Comparison of ENCODE assay signal across 8 cellular contexts in the genomic region with DNA sequence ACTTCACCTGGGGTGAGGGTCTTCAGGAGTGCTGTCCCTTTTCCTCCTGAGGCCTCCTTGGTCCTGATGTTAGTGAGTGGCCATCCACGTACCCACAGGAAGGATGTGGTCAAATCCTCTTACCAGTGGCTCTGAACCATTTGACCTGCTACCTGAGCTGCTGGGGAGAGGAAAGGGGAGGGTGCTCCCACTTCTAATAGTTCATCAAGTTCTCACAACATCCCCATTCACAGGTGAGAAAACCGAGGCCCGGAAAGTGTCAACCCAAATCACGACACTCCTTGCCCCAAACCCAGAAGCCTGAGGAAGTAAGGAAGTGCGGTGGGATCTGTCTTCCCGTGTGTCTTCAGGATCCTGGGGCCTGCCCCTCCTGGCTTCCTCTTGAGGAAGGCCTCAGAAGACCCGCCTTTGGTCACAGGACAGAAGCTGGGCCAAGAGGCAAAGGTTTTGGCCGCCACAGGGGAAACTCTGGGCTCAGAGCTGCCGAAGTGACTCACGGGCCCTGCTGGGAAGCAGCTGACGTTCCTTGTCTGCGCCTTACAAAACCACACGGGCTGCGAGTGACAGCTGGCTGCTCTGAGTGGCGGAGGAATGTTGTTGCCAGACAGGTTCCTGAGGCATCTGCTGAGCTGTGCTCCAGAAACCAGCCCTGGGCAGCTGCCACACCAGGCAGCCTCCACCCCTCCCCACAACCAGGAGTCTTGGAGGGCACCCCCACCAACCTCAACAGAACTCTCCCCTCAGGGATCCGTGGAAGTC. TPM values are rescaled to one million over a fixed set of nuclear protein-coding genes. Genes with fewer than 3 reads are reported as not detected.
DNase-seq lines count a peak whose midpoint lies in the region; ATAC-seq and TF ChIP-seq lines count a peak whose summit lies in the region.

No MANE protein-coding gene starts in this region.

- no peaks in the 10 kb centered on the region for H3K27me3 ChIP-seq in CD4-positive, alpha-beta T cell (ENCODE audit: control insufficient read depth, insufficient read depth, low read length)

- intact Hi-C loops in CD4-positive, alpha-beta T cell (cut with DNase I, micrococcal nuclease), result no loop called here

- CTCF ChIA-PET in CD4-positive, alpha-beta T cell (lab: Charles Lee), result no interaction called here

- ATAC-seq in CD4-positive, alpha-beta T cell (ENCODE audit: poor library complexity), result peak; percentile 70
- ATAC-seq in GM21825 (IDR thresholded peaks at IDR 0.05; ENCODE audit: unreplicated experiment) (peak; percentile 55), omental fat pad (ENCODE audit: low FRiP score) (peak; percentile 53), HG03342 (IDR thresholded peaks at IDR 0.05; ENCODE audit: unreplicated experiment) (no peak), HG03571 (IDR thresholded peaks at IDR 0.05; ENCODE audit: unreplicated experiment) (no peak)
- ATAC-seq in activated T-helper 17 cell treated with anti-CD3 and anti-CD28 coated beads, Interleukin-2, amount 50 U/mL, for 72 hours (replicated peaks), result peak; percentile 97

- H3K4me3 Mint-ChIP-seq in CD4-positive, alpha-beta T cell, result no peak overlapping the region
- H3K4me3 Mint-ChIP-seq in activated T-helper 17 cell treated with anti-CD3 and anti-CD28 coated beads, Interleukin-2, amount 50 U/mL, for 72 hours, result peak overlapping the region; percentile 50

- H3K9me3 Mint-ChIP-seq in CD4-positive, alpha-beta T cell, result no peaks in the 10 kb centered on the region
- H3K9me3 Mint-ChIP-seq in activated T-helper 17 cell treated with anti-CD3 and anti-CD28 coated beads, Interleukin-2, amount 50 U/mL, for 72 hours, result no peaks in the 10 kb centered on the region

- no peak overlapping the region for H3K27ac ChIP-seq in CD4-positive, alpha-beta T cell (ENCODE audit: low read depth, low read length)

- no peaks in the 10 kb centered on the region for H3K9me3 ChIP-seq in CD4-positive, alpha-beta T cell (ENCODE audit: control insufficient read depth, low read length)

- POLR2A ChIA-PET in CD4-positive, alpha-beta T cell (lab: Charles Lee), result no interaction called here

- H3K36me3 Mint-ChIP-seq in CD4-positive, alpha-beta T cell (ENCODE audit: low read depth), result no peaks in the 10 kb centered on the region
- no peaks in the 10 kb centered on the region for H3K36me3 Mint-ChIP-seq in activated T-helper 17 cell treated with anti-CD3 and anti-CD28 coated beads, Interleukin-2, amount 50 U/mL, for 72 hours (ENCODE audit: low read depth)

- no peak overlapping the region for H3K27ac Mint-ChIP-seq in CD4-positive, alpha-beta T cell
- H3K27ac Mint-ChIP-seq in activated T-helper 17 cell treated with anti-CD3 and anti-CD28 coated beads, Interleukin-2, amount 50 U/mL, for 72 hours, result peak overlapping the region; percentile 78

- peaks cover 2% of the 10 kb centered on the region for H3K27me3 Mint-ChIP-seq in CD4-positive, alpha-beta T cell
- no peaks in the 10 kb centered on the region for H3K27me3 Mint-ChIP-seq in activated T-helper 17 cell treated with anti-CD3 and anti-CD28 coated beads, Interleukin-2, amount 50 U/mL, for 72 hours

- TF ChIP-seq CTCF in CD4-positive, alpha-beta T cell (IDR thresholded peaks at IDR 0.05), result no peak
- no peak for TF ChIP-seq CTCF in omental fat pad (IDR thresholded peaks at IDR 0.05)

- peak in 6 of 10 experiments; percentile 11 to 36 (median 22) for DNase-seq in CD4-positive, alpha-beta T cell
- DNase-seq in NCI-H446 (lab: John Stamatoyannopoulos, UW), result peak; percentile 21 to 91
- peak; percentile 66 for DNase-seq in foreskin melanocyte
- no peak for DNase-seq in omental fat pad (ENCODE audit: low spot score)

- no peaks in the 10 kb centered on the region for H3K4me1 Mint-ChIP-seq in CD4-positive, alpha-beta T cell (ENCODE audit: low read depth)
- H3K4me1 Mint-ChIP-seq in activated T-helper 17 cell treated with anti-CD3 and anti-CD28 coated beads, Interleukin-2, amount 50 U/mL, for 72 hours, result peaks cover 5% of the 10 kb centered on the region

RNA-seq across cellular contexts. Expression of a gene that starts 13.9 kb away (rescaled TPM):
- total RNA-seq in CD4-positive, alpha-beta T cell, result not detected
- 1 to 10 TPM in 1 of 2 donors, under 1 TPM in 1; 0.82 to 1.2 TPM for total RNA-seq in activated T-helper 17 cell treated with anti-CD3 and anti-CD28 coated beads, Interleukin-2, amount 50 U/mL, for 72 hours
- total RNA-seq in omental fat pad, result 10 to 100 TPM; 41.5 to 96.9 (median 58.9) TPM

Comparison
In these comparisons a context has a peak if more than half of its experiments do, and no peak if none do; other contexts are left out.
1. ATAC-seq: peak in CD4-positive, alpha-beta T cell (single experiment), GM21825 (single experiment), activated T-helper 17 cell treated with anti-CD3 and anti-CD28 coated beads, Interleukin-2, amount 50 U/mL, for 72 hours (single experiment) and omental fat pad (single experiment); none in HG03342 (single experiment) and HG03571 (single experiment).
2. RNA of a gene that starts 13.9 kb away (total RNA-seq): 41.5 to 96.9 TPM in omental fat pad; 0.82 to 1.2 TPM in activated T-helper 17 cell treated with anti-CD3 and anti-CD28 coated beads, Interleukin-2, amount 50 U/mL, for 72 hours and not detected in CD4-positive, alpha-beta T cell; every median in the first group is over 10 times any median in the second.